Comparison of ENCODE assay signal across 25 cellular contexts in the genomic region with DNA sequence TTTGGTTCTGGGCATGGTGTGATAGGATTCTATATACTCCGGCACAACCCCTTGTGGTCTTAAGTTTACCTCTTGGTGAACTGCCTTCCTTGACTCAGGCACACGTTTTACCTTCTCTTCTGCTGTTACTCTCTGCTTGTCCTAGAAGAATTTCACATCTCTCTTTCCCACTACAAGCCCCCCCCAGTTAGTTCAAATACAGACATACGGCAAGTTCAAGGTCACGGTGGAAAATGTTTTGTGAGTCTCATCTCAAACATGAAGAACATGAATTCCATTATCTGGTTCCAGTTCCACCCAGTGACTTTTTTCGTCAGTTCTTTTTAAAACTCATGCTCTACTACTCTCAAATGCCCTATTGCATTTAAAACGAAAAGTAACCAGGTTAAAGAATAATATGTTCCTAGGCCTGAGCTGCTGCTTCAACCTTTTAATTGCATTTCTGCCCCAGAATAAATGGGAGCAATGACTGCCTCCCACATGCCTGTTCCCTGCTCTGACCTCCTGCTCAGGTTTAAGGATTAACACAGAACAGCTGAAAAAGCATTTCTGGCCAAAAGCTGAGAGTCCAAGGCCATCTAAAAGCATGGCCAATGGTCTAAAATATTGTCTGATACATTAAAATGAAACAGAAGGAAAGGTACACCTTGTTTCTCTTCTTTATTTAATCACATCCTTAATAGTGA.
A peak's percentile ranks its signal among the peaks of the same experiment; 100 is the strongest.
DNase-seq lines count a peak whose midpoint lies in the region; ATAC-seq and TF ChIP-seq lines count a peak whose summit lies in the region.
"Had no signal": no experiment of that assay in that cellular context is flagged by ENCODE, and none has a peak within 500 bp of the region (broad histone marks: within the 10 kb centered on the region; RNA-seq: fewer than 3 reads in every experiment).

No MANE protein-coding gene starts in this region.

- no peak for TF ChIP-seq EP300 in upper lobe of left lung (IDR thresholded peaks at IDR 0.05)

- H3K4me3 Mint-ChIP-seq in IgD-negative memory B cell, result no peak overlapping the region
- H3K4me3 Mint-ChIP-seq in memory B cell, result no peak overlapping the region
- no peak overlapping the region for H3K4me3 Mint-ChIP-seq in stimulated activated memory B cell treated with anti-CD40 and anti-IgM and Interleukin-4, amounts not matched to agents 10 μg/mL and 1 μg/mL and 100 μg/mL, for 72 hours
- no peak overlapping the region for H3K4me3 Mint-ChIP-seq in chondrocyte (ENCODE audit: unreplicated experiment)
- H3K4me3 Mint-ChIP-seq: CD14-positive monocyte; CD8-positive, alpha-beta memory T cell had no signal

- H3K27me3 ChIP-seq in SJCRH30 (no peaks in the 10 kb centered on the region), upper lobe of left lung (no peaks in the 10 kb centered on the region)
- H3K27me3 ChIP-seq: BE2C had no signal

- H3K4me1 Mint-ChIP-seq in IgD-negative memory B cell (peaks cover 44 to 71% (median 52%) of the 10 kb centered on the region in 3 donors), memory B cell (peaks cover 58% of the 10 kb centered on the region), chondrocyte (ENCODE audit: low read depth) (peaks cover 29% of the 10 kb centered on the region)
- H3K4me1 Mint-ChIP-seq in stimulated activated memory B cell treated with anti-CD40 and anti-IgM and Interleukin-4, amounts not matched to agents 10 μg/mL and 1 μg/mL and 100 μg/mL, for 72 hours, result peaks cover 89% of the 10 kb centered on the region
- H3K4me1 Mint-ChIP-seq: CD14-positive monocyte; CD8-positive, alpha-beta memory T cell had no signal

- peaks cover 11% of the 10 kb centered on the region for H3K36me3 Mint-ChIP-seq in IgD-negative memory B cell
- peaks cover 50% of the 10 kb centered on the region for H3K36me3 Mint-ChIP-seq in memory B cell
- peaks cover 67% of the 10 kb centered on the region for H3K36me3 Mint-ChIP-seq in stimulated activated memory B cell treated with anti-CD40 and anti-IgM and Interleukin-4, amounts not matched to agents 10 μg/mL and 1 μg/mL and 100 μg/mL, for 72 hours
- H3K36me3 Mint-ChIP-seq in chondrocyte (ENCODE audit: low read depth), result peaks cover 5% of the 10 kb centered on the region
- H3K36me3 Mint-ChIP-seq: CD14-positive monocyte; CD8-positive, alpha-beta memory T cell had no signal

- H3K27me3 Mint-ChIP-seq in IgD-negative memory B cell, result no peaks in the 10 kb centered on the region
- no peaks in the 10 kb centered on the region for H3K27me3 Mint-ChIP-seq in memory B cell
- no peaks in the 10 kb centered on the region for H3K27me3 Mint-ChIP-seq in stimulated activated memory B cell treated with anti-CD40 and anti-IgM and Interleukin-4, amounts not matched to agents 10 μg/mL and 1 μg/mL and 100 μg/mL, for 72 hours
- H3K27me3 Mint-ChIP-seq in chondrocyte (ENCODE audit: low read depth), result no peaks in the 10 kb centered on the region

- WGBS in upper lobe of left lung, 2 donors, result 91 to 95% methylated on average over 6 of the region's 6 CpGs

- no peak for TF ChIP-seq CTCF in chondrocyte (IDR thresholded peaks at IDR 0.05)
- no peak for TF ChIP-seq CTCF in upper lobe of left lung (IDR thresholded peaks at IDR 0.05)

- H3K27ac Mint-ChIP-seq in IgD-negative memory B cell (peak overlapping the region in 2 of 3 donors; percentile 9 to 21), memory B cell (peak overlapping the region; percentile 82), chondrocyte (ENCODE audit: unreplicated experiment) (no peak overlapping the region)
- peak overlapping the region; percentile 66 for H3K27ac Mint-ChIP-seq in stimulated activated memory B cell treated with anti-CD40 and anti-IgM and Interleukin-4, amounts not matched to agents 10 μg/mL and 1 μg/mL and 100 μg/mL, for 72 hours
- H3K27ac Mint-ChIP-seq: CD14-positive monocyte; CD8-positive, alpha-beta memory T cell had no signal

- H3K9me3 Mint-ChIP-seq in IgD-negative memory B cell (no peaks in the 10 kb centered on the region), memory B cell (no peaks in the 10 kb centered on the region), chondrocyte (ENCODE audit: low read depth) (no peaks in the 10 kb centered on the region)
- no peaks in the 10 kb centered on the region for H3K9me3 Mint-ChIP-seq in stimulated activated memory B cell treated with anti-CD40 and anti-IgM and Interleukin-4, amounts not matched to agents 10 μg/mL and 1 μg/mL and 100 μg/mL, for 72 hours
- H3K9me3 Mint-ChIP-seq: CD14-positive monocyte had no signal

- no peak for TF ChIP-seq POLR2A in upper lobe of left lung (IDR thresholded peaks at IDR 0.05)

- DNase-seq in SJCRH30 (peak; percentile 10 to 49), memory B cell (ENCODE audit: low spot score in 2 of 2) (no peak), chondrocyte (ENCODE audit: low spot score) (no peak), upper lobe of left lung (no peak), NCI-H146 treated with DMSO at 0.1 percent for 48 hours (lab: John Stamatoyannopoulos, UW; ENCODE audit: unreplicated experiment) (no peak)
- DNase-seq: BE2C; CD8-positive, alpha-beta memory T cell; DMS 273 treated with DMSO at 0.1 percent for 48 hours; DND-41; H7; IMR-90; MV-4-11; NCI-H1105; NCI-H1436 treated with DMSO at 0.1 percent for 48 hours; NCI-H1930; NCI-H446 treated with DMSO at 0.1 percent for 48 hours; NCI-H526; NCI-H82; NK-92 treated with Interleukin-12 subunit alpha and Interleukin-12 subunit beta, amount 100 ng/mL, for 24 hours; SHP77 had no signal

- H3K4me1 ChIP-seq in SJCRH30 (peaks cover 8% of the 10 kb centered on the region; the same call in 1 of the 2 replicates), upper lobe of left lung (no peaks in the 10 kb centered on the region)
- H3K4me1 ChIP-seq: BE2C had no signal

- no peaks in the 10 kb centered on the region for H3K9me3 ChIP-seq in SJCRH30 (replicated peaks)
- no peaks in the 10 kb centered on the region for H3K9me3 ChIP-seq in upper lobe of left lung
- H3K9me3 ChIP-seq: BE2C had no signal

- no peaks in the 10 kb centered on the region for H3K36me3 ChIP-seq in SJCRH30
- H3K36me3 ChIP-seq in upper lobe of left lung, result no peaks in the 10 kb centered on the region
- H3K36me3 ChIP-seq: BE2C had no signal

- 0 out of 2 replicates have a peak overlapping the region, but pooled peaks have one; percentile 14 for H3K27ac ChIP-seq in SJCRH30
- H3K27ac ChIP-seq in upper lobe of left lung, result no peak overlapping the region
- H3K27ac ChIP-seq: RWPE1 had no signal

- H3K4me3 ChIP-seq in SJCRH30 (no peak overlapping the region), upper lobe of left lung (no peak overlapping the region)

- ATAC-seq in memory B cell (ENCODE audit: low read depth) (no peak), upper lobe of left lung (ENCODE audit: low FRiP score in 2 of 2) (no peak), GM19023 (IDR thresholded peaks at IDR 0.05; ENCODE audit: unreplicated experiment) (no peak)
- no peak for ATAC-seq in stimulated activated memory B cell treated with anti-CD40 and anti-IgM and Interleukin-4, amounts not matched to agents 10 μg/mL and 1 μg/mL and 100 μg/mL, for 72 hours

Comparison
In these comparisons a context has a peak if more than half of its experiments do, and no peak if none do; other contexts are left out.
1. DNase-seq: peak in SJCRH30 (2 of 2); none in memory B cell (0 of 2), chondrocyte (single experiment), upper lobe of left lung (0 of 2) and NCI-H146 treated with DMSO at 0.1 percent for 48 hours (single experiment).